ENCODE assay signal across 9 cellular contexts in genomic region chr18:47149457-47150028, GRCh38. TPM values are rescaled to one million over a fixed set of nuclear protein-coding genes. Genes with fewer than 3 reads are reported as not detected.
A peak's percentile ranks its signal among the peaks of the same experiment; 100 is the strongest.
DNase-seq lines count a peak whose midpoint lies in the region; ATAC-seq, FAIRE-seq and TF ChIP-seq lines count a peak whose summit lies in the region.
"Had no signal": no experiment of that assay in that cellular context is flagged by ENCODE, and none has a peak within 500 bp of the region (broad histone marks: within the 10 kb centered on the region; RNA-seq: fewer than 3 reads in every experiment).

No MANE protein-coding gene starts in this region.

- H3K4me2 ChIP-seq in endothelial cell of umbilical vein (ENCODE audit: insufficient read depth, low read length): peak overlapping the region; percentile 80

- peaks cover 0 to 8% (median 6%) of the 10 kb centered on the region in 3 donors for H3K36me3 Mint-ChIP-seq in naive thymus-derived CD8-positive, alpha-beta T cell

- H3K9me1 ChIP-seq in endothelial cell of umbilical vein (replicated peaks; ENCODE audit: control insufficient read depth, extremely low read depth, insufficient read depth, low read length): no peaks in the 10 kb centered on the region

- H3K9ac ChIP-seq in endothelial cell of umbilical vein (replicated peaks; ENCODE audit: extremely low read depth, insufficient read depth, low read length): peak overlapping the region; percentile 62

- CTCF ChIA-PET in RWPE1 (lab: Yijun Ruan, JAX) (no interaction called here), endothelial cell of umbilical vein (lab: Charles Lee) (interaction anchor here (0.9 to 2.1 kb wide), 6 partner anchors 9 to 607 kb away, joined by 3 to 17 read pairs (median 6); no protein-coding TSS in a partner anchor)

- peak overlapping the region; percentile 45 to 72 (median 57) for H3K4me3 ChIP-seq in endothelial cell of umbilical vein (replicated peaks in 1 of 3; ENCODE audit: insufficient read depth in 1 of 3, low read depth in 1 of 3, low read length in 3 of 3)

- no peaks in the 10 kb centered on the region for H3K27me3 Mint-ChIP-seq in naive thymus-derived CD8-positive, alpha-beta T cell

- no peaks in the 10 kb centered on the region for H4K20me1 ChIP-seq in endothelial cell of umbilical vein (replicated peaks; ENCODE audit: control insufficient read depth, extremely low read depth, insufficient read depth, low read length)

- peak; percentile 35 for FAIRE-seq in endothelial cell of umbilical vein (lab: Jason Lieb, UNC)
- FAIRE-seq: G401.6 had no signal

- DNase-seq in SIG-M5 treated with dmso at 0.1 percent for 504 hours (lab: John Stamatoyannopoulos, UW; ENCODE audit: unreplicated experiment): peak; percentile 12
- DNase-seq in SIG-M5 (lab: John Stamatoyannopoulos, UW): no peak
- DNase-seq in RWPE1 (ENCODE audit: low spot score): no peak
- DNase-seq in endothelial cell of umbilical vein (ENCODE audit: low read depth, low spot score): no peak
- peak in 2 of 10 donors; percentile 0 to 61 for DNase-seq in naive thymus-derived CD8-positive, alpha-beta T cell

- H3K36me3 ChIP-seq in endothelial cell of umbilical vein (ENCODE audit: control insufficient read depth in 2 of 2, extremely low read depth in 1 of 2, insufficient read depth in 2 of 2, low read length in 2 of 2): peaks cover 1 to 3% of the 10 kb centered on the region in 2 experiments

- peak overlapping the region; percentile 92 to 99 (median 96) for H3K4me3 Mint-ChIP-seq in naive thymus-derived CD8-positive, alpha-beta T cell

- dilution Hi-C loops in endothelial cell of umbilical vein (cut with MboI; ENCODE audit: extremely low pct_ligation_motif_present, low sequenced_read_pairs): no loop called here

- TF ChIP-seq CTCF in RWPE1 (conservative IDR thresholded peaks at IDR 0.05; ENCODE audit: low read depth) (no peak), endothelial cell of umbilical vein (IDR thresholded peaks at IDR 0.05; ENCODE audit: extremely low read depth in 1 of 2, insufficient read depth in 1 of 2, low read depth in 1 of 2, low read length in 2 of 2) (no peak)

- H2AFZ ChIP-seq in endothelial cell of umbilical vein (ENCODE audit: low read depth, low read length): peak overlapping the region; percentile 73

- TF ChIP-seq POLR2A in endothelial cell of umbilical vein (IDR thresholded peaks at IDR 0.05; ENCODE audit: low read depth, low read length): no peak

- peaks cover 15% of the 10 kb centered on the region for H3K4me1 ChIP-seq in endothelial cell of umbilical vein (ENCODE audit: control insufficient read depth, extremely low read depth, insufficient read depth, low read length)

- no peaks in the 10 kb centered on the region for H3K9me3 Mint-ChIP-seq in naive thymus-derived CD8-positive, alpha-beta T cell

- no peaks in the 10 kb centered on the region for H3K9me3 ChIP-seq in endothelial cell of umbilical vein (replicated peaks; ENCODE audit: control insufficient read depth, insufficient read depth, low read length)

- POLR2A ChIA-PET in RWPE1 (lab: Yijun Ruan, JAX; ENCODE audit: low non-redundant PET) (no interaction called here), endothelial cell of umbilical vein (lab: Charles Lee) (interaction anchor here (0.5 to 0.7 kb wide), 2 partner anchors 42 to 1403 kb away, joined by 3 read pairs; no protein-coding TSS in a partner anchor)
- POLR2A ChIA-PET in naive thymus-derived CD8-positive, alpha-beta T cell (lab: Charles Lee): interaction anchor here (0.6 to 1.4 kb wide), 2 partner anchors 25 to 1735 kb away, joined by 3 to 4 read pairs; no protein-coding TSS in a partner anchor

- intact Hi-C loops in endothelial cell of umbilical vein (cut with micrococcal nuclease): loop anchor here (1.0 kb wide), 3 partner anchors 8 to 49 kb away; partner anchors contain the start of gene IER3IP1

- peak overlapping the region; percentile 90 for H3K27ac ChIP-seq in RWPE1
- peak overlapping the region; percentile 63 for H3K27ac ChIP-seq in endothelial cell of umbilical vein (ENCODE audit: insufficient read depth, low read depth, low read length)

- peak overlapping the region; percentile 96 to 99 (median 98) for H3K27ac Mint-ChIP-seq in naive thymus-derived CD8-positive, alpha-beta T cell

- ATAC-seq in naive thymus-derived CD8-positive, alpha-beta T cell: no peak
- no peak for ATAC-seq in HG03457 (IDR thresholded peaks at IDR 0.05; ENCODE audit: unreplicated experiment)
- ATAC-seq in GM21529 (IDR thresholded peaks at IDR 0.05; ENCODE audit: unreplicated experiment): no peak
- no peak for ATAC-seq in GM21423 (IDR thresholded peaks at IDR 0.05; ENCODE audit: unreplicated experiment)

- peaks cover 31 to 67% (median 59%) of the 10 kb centered on the region in 4 donors for H3K4me1 Mint-ChIP-seq in naive thymus-derived CD8-positive, alpha-beta T cell

- H3K27me3 ChIP-seq in endothelial cell of umbilical vein (ENCODE audit: control insufficient read depth in 2 of 2, insufficient read depth in 2 of 2, low read length in 2 of 2): no peaks in the 10 kb centered on the region

- H3K79me2 ChIP-seq in endothelial cell of umbilical vein (ENCODE audit: control insufficient read depth, insufficient read depth, low read length): peaks cover 17% of the 10 kb centered on the region

- BruUV-seq in endothelial cell of umbilical vein (replicated peaks; lab: Mats Ljungman, UMichigan): no TSS peak

TF ChIP-seq in endothelial cell of umbilical vein, 7 proteins besides CTCF, POLR2A, EP300 and RAD21:
- TF ChIP-seq MAX (IDR thresholded peaks at IDR 0.05; ENCODE audit: insufficient read depth, insufficient read length) (no peak), GATA2 (IDR thresholded peaks at IDR 0.05; ENCODE audit: insufficient read depth, insufficient read length, low read depth, low read length) (no peak), POLR2AphosphoS5 (IDR thresholded peaks at IDR 0.05; ENCODE audit: insufficient read depth, low read depth, low read length) (no peak), EZH2 (IDR thresholded peaks at IDR 0.05; ENCODE audit: borderline replicate concordance, low read depth, low read length, severe bottlenecking) (no peak), JUN (IDR thresholded peaks at IDR 0.05; ENCODE audit: borderline replicate concordance, insufficient read depth, insufficient read length, low read depth) (no peak), FOS (IDR thresholded peaks at IDR 0.05; ENCODE audit: borderline replicate concordance, insufficient read depth, low read length) (no peak), MYC (IDR thresholded peaks at IDR 0.05; ENCODE audit: low read depth, low read length) (no peak)
TF ChIP-seq in endothelial cell of umbilical vein: peak in this region for 0.

RNA-seq across cellular contexts. Expression of gene HDHD2, which starts 0.8 kb away (rescaled TPM):
- 13.7 and 18.7 TPM in 2 replicates for total RNA-seq in endothelial cell of umbilical vein
- polyA plus RNA-seq in endothelial cell of umbilical vein: 1.5 and 3.5 TPM in 2 replicates
- polyA plus RNA-seq in endothelial cell of umbilical vein (2011; cell fraction: cytosol; rRNA removed): 5.0 and 6.7 TPM in 2 replicates
- polyA plus RNA-seq in endothelial cell of umbilical vein (2011; cell fraction: nucleus; rRNA removed): 7.2 and 9.9 TPM in 2 replicates
- 10.5 and 14.7 TPM in 2 replicates for polyA plus RNA-seq in endothelial cell of umbilical vein (2012)
- polyA minus RNA-seq in endothelial cell of umbilical vein: 14.2 and 14.9 TPM in 2 replicates
- 10.2 TPM for polyA minus RNA-seq in endothelial cell of umbilical vein (2011; cell fraction: cytosol; rRNA and poly(A)+ RNA removed)
- 6.0 and 12.9 TPM in 2 replicates for polyA minus RNA-seq in endothelial cell of umbilical vein (2011; cell fraction: nucleus; rRNA and poly(A)+ RNA removed)
- 10 to 100 TPM; 33.5 to 34.9 TPM for total RNA-seq in naive thymus-derived CD8-positive, alpha-beta T cell
- polyA plus RNA-seq in naive thymus-derived CD8-positive, alpha-beta T cell: 10 to 100 TPM; 45.2 to 52.3 (median 50.8) TPM

RNA-seq across cellular contexts. Expression of gene IER3IP1, which starts 26.6 kb away (rescaled TPM):
- 14.2 and 16.4 TPM in 2 replicates for total RNA-seq in endothelial cell of umbilical vein
- polyA plus RNA-seq in endothelial cell of umbilical vein: 7.6 and 9.6 TPM in 2 replicates
- 11.2 and 12.4 TPM in 2 replicates for polyA plus RNA-seq in endothelial cell of umbilical vein (2011; cell fraction: cytosol; rRNA removed)
- polyA plus RNA-seq in endothelial cell of umbilical vein (2011; cell fraction: nucleus; rRNA removed): 4.5 and 5.7 TPM in 2 replicates
- 21.4 and 25.6 TPM in 2 replicates for polyA plus RNA-seq in endothelial cell of umbilical vein (2012)
- 27.9 and 30.2 TPM in 2 replicates for polyA minus RNA-seq in endothelial cell of umbilical vein
- polyA minus RNA-seq in endothelial cell of umbilical vein (2011; cell fraction: cytosol; rRNA and poly(A)+ RNA removed): 10.8 TPM
- 7.0 and 8.0 TPM in 2 replicates for polyA minus RNA-seq in endothelial cell of umbilical vein (2011; cell fraction: nucleus; rRNA and poly(A)+ RNA removed)
- total RNA-seq in naive thymus-derived CD8-positive, alpha-beta T cell: 1 to 10 TPM; 8.0 to 8.1 TPM
- 10 to 100 TPM; 16.3 to 21.1 (median 20.1) TPM for polyA plus RNA-seq in naive thymus-derived CD8-positive, alpha-beta T cell
